26 cellular contexts compared by ENCODE assay signal in the genomic region with DNA sequence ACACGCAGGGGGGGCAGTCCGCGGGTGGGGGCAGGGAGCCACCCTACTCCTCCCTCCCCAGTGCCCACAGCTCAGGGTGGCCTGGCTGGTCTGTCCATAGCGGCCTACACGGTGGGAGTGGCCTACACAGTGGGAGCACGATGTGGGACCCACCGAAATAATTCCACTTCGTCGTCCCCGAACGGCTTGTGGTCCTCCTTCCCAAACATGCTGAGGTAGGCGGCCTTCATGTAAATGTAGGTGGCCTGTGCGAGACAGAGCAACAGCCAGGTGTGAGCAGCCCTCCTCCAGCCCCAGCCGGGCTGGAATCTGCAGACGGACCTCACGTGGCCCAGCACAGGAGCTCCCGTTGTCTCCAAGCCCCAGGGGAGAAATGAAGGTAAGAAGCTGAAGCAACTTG. TPM values are rescaled to one million over a fixed set of nuclear protein-coding genes. Genes with fewer than 3 reads are reported as not detected.
A peak's percentile ranks its signal among the peaks of the same experiment; 100 is the strongest.
DNase-seq lines count a peak whose midpoint lies in the region; ATAC-seq, FAIRE-seq and TF ChIP-seq lines count a peak whose summit lies in the region.
"Had no signal": no experiment of that assay in that cellular context is flagged by ENCODE, and none has a peak within 500 bp of the region (broad histone marks: within the 10 kb centered on the region; RNA-seq: fewer than 3 reads in every experiment).

No MANE protein-coding gene starts in this region.

- no peak for TF ChIP-seq CTCF in C4-2B (conservative IDR thresholded peaks at IDR 0.05)
- TF ChIP-seq CTCF in GM23338 (conservative IDR thresholded peaks at IDR 0.05; ENCODE audit: low read depth in 2 of 2) = no peak
- no peak for TF ChIP-seq CTCF in K562 (IDR thresholded peaks at IDR 0.05 in 2 of 3, conservative IDR thresholded peaks at IDR 0.05 in 1 of 3; ENCODE audit: insufficient read depth in 2 of 3, low read depth in 1 of 3, low read length in 3 of 3)

- in situ Hi-C loops in K562 (cut with MboI) = no loop called here

- H4K20me1 ChIP-seq in GM23338 (replicated peaks; ENCODE audit: insufficient read depth) (no peaks in the 10 kb centered on the region), K562 (replicated peaks; ENCODE audit: control insufficient read depth, insufficient read depth, low read length) (no peaks in the 10 kb centered on the region)

- intact Hi-C loops in K562 (cut with micrococcal nuclease) = loop anchor here (2.0 to 5.0 kb wide), 4 partner anchors 59 to 424 kb away; a partner anchor contains a TSS
- intact Hi-C loops in naive thymus-derived CD4-positive, alpha-beta T cell (cut with micrococcal nuclease) = loop anchor here (1.0 to 10.0 kb wide), 7 partner anchors 81 to 931 kb away; no protein-coding TSS in a partner anchor

- H3K4me2 ChIP-seq in GM23338 (peak overlapping the region; percentile 32; the same call in 1 of the 2 replicates), K562 (ENCODE audit: insufficient read depth, low read length) (no peak overlapping the region)

- H2AFZ ChIP-seq in GM23338 = peak overlapping the region; percentile 96
- H2AFZ ChIP-seq in K562 (ENCODE audit: low read depth, low read length) = peak overlapping the region; percentile 97

- POLR2A ChIA-PET in K562 (lab: Yijun Ruan, JAX) = interaction anchor here (0.9 to 1.7 kb wide), 3 partner anchors 10 to 925 kb away, joined by 3 to 6 read pairs (median 5); no protein-coding TSS in a partner anchor
- POLR2A ChIA-PET in naive thymus-derived CD4-positive, alpha-beta T cell (lab: Charles Lee) = no interaction called here

- TF ChIP-seq POLR2A in K562 (conservative IDR thresholded peaks at IDR 0.05) = no peak

- H3K27me3 ChIP-seq in GM23338 (ENCODE audit: insufficient read depth) (no peaks in the 10 kb centered on the region), K562 (ENCODE audit: control insufficient read depth in 2 of 2, insufficient read depth in 2 of 2, low read length in 2 of 2) (no peaks in the 10 kb centered on the region)
- H3K27me3 ChIP-seq in naive thymus-derived CD4-positive, alpha-beta T cell (ENCODE audit: control insufficient read depth in 2 of 2, insufficient read depth in 2 of 2, low read length in 2 of 2) = no peaks in the 10 kb centered on the region
- H3K27me3 ChIP-seq: dorsolateral prefrontal cortex, pancreas had no signal

- H3F3A ChIP-seq in GM23338 (replicated peaks; ENCODE audit: low read depth) = no peaks in the 10 kb centered on the region

- 80% methylated on average over 14 of the region's 17 CpGs for WGBS in K562 (ENCODE audit: insufficient coverage, low coverage, missing lambda C conversion rate)

- BruUV-seq in K562 (replicated peaks; lab: Mats Ljungman, UMichigan) = no TSS peak

- no peaks in the 10 kb centered on the region for H3K36me3 ChIP-seq in GM23338 (ENCODE audit: insufficient read depth)
- H3K36me3 ChIP-seq in K562 (ENCODE audit: control insufficient read depth, insufficient read depth, low read length) = no peaks in the 10 kb centered on the region
- H3K36me3 ChIP-seq in naive thymus-derived CD4-positive, alpha-beta T cell (ENCODE audit: control insufficient read depth in 2 of 3, insufficient read depth in 3 of 3, low read length in 3 of 3) = no peaks in the 10 kb centered on the region
- H3K36me3 ChIP-seq: lower lobe of right lung, pancreas, sigmoid colon had no signal

- peak; percentile 12 for ATAC-seq in GM23338
- ATAC-seq in K562 = no peak; the same call in 2 of the 3 replicates
- ATAC-seq in naive thymus-derived CD4-positive, alpha-beta T cell = no peak
- no peak for ATAC-seq in HG02885 (IDR thresholded peaks at IDR 0.05; ENCODE audit: poor library complexity, unreplicated experiment)
- ATAC-seq in SK-N-SH treated with all-trans-retinoic acid at 6 μM for 48 hours = no peak
- no peak for ATAC-seq in natural killer cell treated with Interleukin-12 subunit alpha and Interleukin-12 subunit beta and Interleukin-15 and Interleukin-18, amount 100 ng/mL, for 72 hours
- ATAC-seq in GM21825 (IDR thresholded peaks at IDR 0.05; ENCODE audit: unreplicated experiment) = no peak

- H3K4me1 Mint-ChIP-seq in GM23338 = peaks cover 17% of the 10 kb centered on the region; the same call in 2 of the 3 replicates
- H3K4me1 Mint-ChIP-seq in naive thymus-derived CD4-positive, alpha-beta T cell = peaks cover 0 to 28% (median 9%) of the 10 kb centered on the region in 7 donors
- H3K4me1 Mint-ChIP-seq in natural killer cell treated with Interleukin-12 subunit alpha and Interleukin-12 subunit beta and Interleukin-15 and Interleukin-18, amount 100 ng/mL, for 72 hours (ENCODE audit: low read depth in 2 of 2) = peaks cover 6 to 26% of the 10 kb centered on the region in 2 donors

- H3K4me3 Mint-ChIP-seq in GM23338 = no peak overlapping the region
- H3K4me3 Mint-ChIP-seq in naive thymus-derived CD4-positive, alpha-beta T cell = peak overlapping the region in 6 of 10 donors; percentile 30 to 78 (median 66)
- H3K4me3 Mint-ChIP-seq in natural killer cell treated with Interleukin-12 subunit alpha and Interleukin-12 subunit beta and Interleukin-15 and Interleukin-18, amount 100 ng/mL, for 72 hours = no peak overlapping the region
- H3K4me3 Mint-ChIP-seq: activated CD4-positive, alpha-beta memory T cell treated with anti-CD3 and anti-CD28 coated beads, Interleukin-2, amount 10 ng/mL, durations not matched to agents 7 days and 5 days had no signal

- H3K9me2 ChIP-seq in GM23338 (ENCODE audit: insufficient read depth) = no peaks in the 10 kb centered on the region

- H3K4me1 ChIP-seq in GM23338 (ENCODE audit: insufficient read depth) = peaks cover 5% of the 10 kb centered on the region; the same call in 1 of the 2 replicates
- H3K4me1 ChIP-seq in K562 (replicated peaks in 1 of 2; ENCODE audit: control insufficient read depth in 2 of 2, insufficient read depth in 2 of 2, low read length in 2 of 2) = peaks cover 12 to 40% of the 10 kb centered on the region in 2 experiments; a peak in 4 of 5 replicates
- H3K4me1 ChIP-seq in naive thymus-derived CD4-positive, alpha-beta T cell (ENCODE audit: control insufficient read depth in 2 of 2, insufficient read depth in 2 of 2, low read length in 2 of 2) = no peaks in the 10 kb centered on the region

- CTCF ChIA-PET in K562 (lab: Yijun Ruan, JAX; ENCODE audit: low intra/inter-chr PET ratio) = interaction anchor here (0.5 kb wide), 2 partner anchors 48 to 309 kb away, joined by 3 read pairs; no protein-coding TSS in a partner anchor
- CTCF ChIA-PET in naive thymus-derived CD4-positive, alpha-beta T cell (lab: Charles Lee) = interaction anchor here (1.2 to 1.4 kb wide), 2 partner anchors 103 to 366 kb away, joined by 4 read pairs; no protein-coding TSS in a partner anchor

- H3K79me2 ChIP-seq in GM23338 (replicated peaks; ENCODE audit: insufficient read depth) (no peaks in the 10 kb centered on the region), K562 (ENCODE audit: control insufficient read depth, insufficient read depth, low read length) (no peaks in the 10 kb centered on the region)

- peaks cover 10% of the 10 kb centered on the region; the same call in 2 of the 3 replicates for H3K9me3 Mint-ChIP-seq in GM23338
- H3K9me3 Mint-ChIP-seq in naive thymus-derived CD4-positive, alpha-beta T cell = no peaks in the 10 kb centered on the region
- no peaks in the 10 kb centered on the region for H3K9me3 Mint-ChIP-seq in natural killer cell treated with Interleukin-12 subunit alpha and Interleukin-12 subunit beta and Interleukin-15 and Interleukin-18, amount 100 ng/mL, for 72 hours
- H3K9me3 Mint-ChIP-seq: activated CD4-positive, alpha-beta memory T cell treated with anti-CD3 and anti-CD28 coated beads, Interleukin-2, amount 10 ng/mL, durations not matched to agents 7 days and 5 days; HFFc6 had no signal

- TF ChIP-seq EP300 in K562 (IDR thresholded peaks at IDR 0.05; ENCODE audit: low read length) = no peak

- H3K27ac Mint-ChIP-seq in GM23338 = no peak overlapping the region
- H3K27ac Mint-ChIP-seq in naive thymus-derived CD4-positive, alpha-beta T cell = peak overlapping the region in 1 of 9 donors; percentile 33
- peak overlapping the region in 1 of 2 donors; percentile 74 for H3K27ac Mint-ChIP-seq in natural killer cell treated with Interleukin-12 subunit alpha and Interleukin-12 subunit beta and Interleukin-15 and Interleukin-18, amount 100 ng/mL, for 72 hours
- H3K27ac Mint-ChIP-seq: activated CD4-positive, alpha-beta memory T cell treated with anti-CD3 and anti-CD28 coated beads, Interleukin-2, amount 10 ng/mL, durations not matched to agents 7 days and 5 days had no signal

- H3K9me1 ChIP-seq in K562 (ENCODE audit: control insufficient read depth, insufficient read depth, low read length) = no peaks in the 10 kb centered on the region

- H3K9me3 ChIP-seq in K562 (replicated peaks; ENCODE audit: control insufficient read depth, insufficient read depth, low read depth, low read length) = no peaks in the 10 kb centered on the region
- H3K9me3 ChIP-seq in naive thymus-derived CD4-positive, alpha-beta T cell (ENCODE audit: control insufficient read depth in 2 of 3, low read length in 3 of 3) = no peaks in the 10 kb centered on the region
- H3K9me3 ChIP-seq: lower lobe of right lung, pancreas, sigmoid colon had no signal

- H3K36me3 Mint-ChIP-seq in GM23338 (ENCODE audit: low read depth) = no peaks in the 10 kb centered on the region; the same call in 2 of the 3 replicates
- H3K36me3 Mint-ChIP-seq in naive thymus-derived CD4-positive, alpha-beta T cell = no peaks in the 10 kb centered on the region
- H3K36me3 Mint-ChIP-seq in natural killer cell treated with Interleukin-12 subunit alpha and Interleukin-12 subunit beta and Interleukin-15 and Interleukin-18, amount 100 ng/mL, for 72 hours = no peaks in the 10 kb centered on the region

- no peak for TF ChIP-seq RAD21 in K562 (CRISPR knock-in tag; conservative IDR thresholded peaks at IDR 0.05 in 1 of 2, IDR thresholded peaks at IDR 0.05 in 1 of 2)

- H3K27ac ChIP-seq in C4-2B (peak overlapping the region; percentile 53; the same call in 1 of the 2 replicates), GM23338 (ENCODE audit: low read depth) (no peak overlapping the region), K562 (ENCODE audit: extremely low read depth, low read depth, low read length) (no peak overlapping the region)
- H3K27ac ChIP-seq in naive thymus-derived CD4-positive, alpha-beta T cell (ENCODE audit: low read depth, low read length) = no peak overlapping the region
- H3K27ac ChIP-seq: lower lobe of right lung, pancreas had no signal

- DNase-seq in GM23338 (ENCODE audit: low spot score) (no peak), K562 (ENCODE audit: extremely low read depth in 1 of 4, low spot score in 3 of 4) (no peak)
- no peak for DNase-seq in naive thymus-derived CD4-positive, alpha-beta T cell
- no peak for DNase-seq in natural killer cell treated with Interleukin-12 subunit alpha and Interleukin-12 subunit beta and Interleukin-15 and Interleukin-18, amount 100 ng/mL, for 72 hours (ENCODE audit: low spot score)
- DNase-seq: activated CD4-positive, alpha-beta memory T cell treated with anti-CD3 and anti-CD28 coated beads, Interleukin-2, amount 10 ng/mL, durations not matched to agents 7 days and 5 days; activated CD4-positive, CD25-positive, alpha-beta regulatory T cell; activated naive CD4-positive, alpha-beta T cell treated with Interleukin-2 at 50 U/mL for 16 hours; activated T-cell treated with anti-CD3 and anti-CD28 coated beads, Interleukin-2, amount 50 U/mL, for 1 hour; central memory CD4-positive, alpha-beta T cell; HFFc6; hippocampal formation; Kasumi-1; lower lobe of right lung; NCI-H1694 treated with DMSO at 0.1 percent for 48 hours; NCI-H526 treated with DMSO at 0.1 percent for 48 hours; pancreas; T1000 had no signal

- peaks cover 13% of the 10 kb centered on the region for H3K27me3 Mint-ChIP-seq in GM23338 (ENCODE audit: insufficient read depth, low read depth, poor library complexity)
- H3K27me3 Mint-ChIP-seq in naive thymus-derived CD4-positive, alpha-beta T cell = no peaks in the 10 kb centered on the region
- no peaks in the 10 kb centered on the region for H3K27me3 Mint-ChIP-seq in natural killer cell treated with Interleukin-12 subunit alpha and Interleukin-12 subunit beta and Interleukin-15 and Interleukin-18, amount 100 ng/mL, for 72 hours
- H3K27me3 Mint-ChIP-seq: activated CD4-positive, alpha-beta memory T cell treated with anti-CD3 and anti-CD28 coated beads, Interleukin-2, amount 10 ng/mL, durations not matched to agents 7 days and 5 days had no signal

- peak overlapping the region in 1 of 2 experiments; percentile 39; a peak in 1 of 4 replicates for H3K9ac ChIP-seq in K562 (ENCODE audit: insufficient read depth in 1 of 2, low read depth in 2 of 2, low read length in 2 of 2)

- no peak for FAIRE-seq in K562 (lab: Jason Lieb, UNC)
- FAIRE-seq: HTR-8/SVneo, pancreas, RCC 7860, urothelium cell line had no signal

- no peak overlapping the region for H3K4me3 ChIP-seq in GM23338
- no peak overlapping the region for H3K4me3 ChIP-seq in K562
- no peak overlapping the region for H3K4me3 ChIP-seq in naive thymus-derived CD4-positive, alpha-beta T cell (ENCODE audit: low read length)

RNA-seq across cellular contexts. Expression of a gene that starts 34.4 kb away (rescaled TPM):
- total RNA-seq in GM23338 (2014; rRNA removed; shearing (Covaris generic)) = 5.4 and 7.1 TPM in 2 replicates
- polyA plus RNA-seq in GM23338 (2016; fragmentation: Nextera tagmentation; extraction: Ambion mirVana) = 2.0 and 2.3 TPM in 2 replicates
- total RNA-seq in K562 (2011; cell fraction: chromatin; rRNA removed; ENCODE audit: low replicate concordance) = 1.6 and 1.9 TPM in 2 replicates
- total RNA-seq in K562 (2011; cell fraction: nucleolus; rRNA removed) = 0.53 and 2.7 TPM in 2 replicates
- total RNA-seq in K562 (2011; cell fraction: nucleoplasm; rRNA removed) = 0.51 and 2.1 TPM in 2 replicates
- 0.18 and 0.20 TPM in 2 replicates for total RNA-seq in K562 (2014; rRNA removed)
- total RNA-seq in K562 (2014; rRNA removed; fragmentation: Illumina TruSeq; extraction: Trizol) = 0.40 and 0.48 TPM in 2 replicates
- 0.34 and 0.36 TPM in 2 replicates for total RNA-seq in K562 (2015; rRNA removed; fragmentation: Illumina TruSeq; extraction: Trizol)
- total RNA-seq in K562 (2021) = 0.53 and 0.92 TPM in 2 replicates
- 0.74 and 0.82 TPM in 2 replicates for polyA plus RNA-seq in K562 (2011; rRNA removed)
- 0.37 and 2.8 TPM in 2 replicates for polyA plus RNA-seq in K562 (2011; cell fraction: cytosol; rRNA removed)
- 0.51 and 0.75 TPM in 2 replicates for polyA plus RNA-seq in K562 (2011; cell fraction: nucleus; rRNA removed)
- 0.47 and 0.89 TPM in 2 replicates for polyA plus RNA-seq in K562 (2012)
- 0.27 and 0.32 TPM in 2 replicates for polyA plus RNA-seq in K562 (2014; fragmentation: Illumina TruSeq; extraction: Trizol)
- polyA plus RNA-seq in K562 (2014; fragmentation: Nextera tagmentation; extraction: Ambion mirVana) = under 1 TPM; 0.21 to 0.35 TPM
- polyA plus RNA-seq in K562 (2014; rRNA removed) = 0.19 and 0.23 TPM in 2 replicates
- polyA minus RNA-seq in K562 (2011; rRNA and poly(A)+ RNA removed) = 2.0 and 2.1 TPM in 2 replicates
- not detected in 2 replicates for polyA minus RNA-seq in K562 (2011; cell fraction: cytosol; rRNA and poly(A)+ RNA removed)
- 0.13 and 0.89 TPM in 2 replicates for polyA minus RNA-seq in K562 (2011; cell fraction: nucleus; rRNA and poly(A)+ RNA removed)
- under 1 TPM in 1 of 5 experiments, not detected in 4; 0.16 TPM for total RNA-seq in naive thymus-derived CD4-positive, alpha-beta T cell
- polyA plus RNA-seq in naive thymus-derived CD4-positive, alpha-beta T cell = not detected
- total RNA-seq in natural killer cell treated with Interleukin-12 subunit alpha and Interleukin-12 subunit beta and Interleukin-15 and Interleukin-18, amount 100 ng/mL, for 72 hours = under 1 TPM in 1 of 2 donors, not detected in 1; 0.78 TPM
- total RNA-seq: activated CD4-positive, alpha-beta memory T cell treated with anti-CD3 and anti-CD28 coated beads, Interleukin-2, amount 10 ng/mL, durations not matched to agents 7 days and 5 days had no signal

RNA-seq across cellular contexts. Expression of a gene that starts 59.9 kb away (rescaled TPM):
- 43.0 and 48.6 TPM in 2 replicates for total RNA-seq in GM23338 (2014; rRNA removed; shearing (Covaris generic))
- 22.3 and 23.7 TPM in 2 replicates for polyA plus RNA-seq in GM23338 (2016; fragmentation: Nextera tagmentation; extraction: Ambion mirVana)
- total RNA-seq in K562 (2011; cell fraction: chromatin; rRNA removed; ENCODE audit: low replicate concordance) = 16.1 and 30.6 TPM in 2 replicates
- total RNA-seq in K562 (2011; cell fraction: nucleolus; rRNA removed) = 7.5 and 10.5 TPM in 2 replicates
- total RNA-seq in K562 (2011; cell fraction: nucleoplasm; rRNA removed) = 14.1 and 21.9 TPM in 2 replicates
- total RNA-seq in K562 (2014; rRNA removed) = 24.7 and 37.3 TPM in 2 replicates
- 29.5 and 30.1 TPM in 2 replicates for total RNA-seq in K562 (2014; rRNA removed; fragmentation: Illumina TruSeq; extraction: Trizol)
- total RNA-seq in K562 (2015; rRNA removed; fragmentation: Illumina TruSeq; extraction: Trizol) = 20.3 and 20.6 TPM in 2 replicates
- 19.9 and 23.1 TPM in 2 replicates for total RNA-seq in K562 (2021)
- polyA plus RNA-seq in K562 (2011; rRNA removed) = 23.1 and 34.3 TPM in 2 replicates
- polyA plus RNA-seq in K562 (2011; cell fraction: cytosol; rRNA removed) = 22.7 and 34.7 TPM in 2 replicates
- 19.5 and 25.7 TPM in 2 replicates for polyA plus RNA-seq in K562 (2011; cell fraction: nucleus; rRNA removed)
- polyA plus RNA-seq in K562 (2012) = 18.4 and 29.0 TPM in 2 replicates
- polyA plus RNA-seq in K562 (2014; fragmentation: Illumina TruSeq; extraction: Trizol) = 25.8 and 27.2 TPM in 2 replicates
- polyA plus RNA-seq in K562 (2014; fragmentation: Nextera tagmentation; extraction: Ambion mirVana) = 1 to 10 TPM; 5.7 to 6.1 TPM
- 22.1 and 22.2 TPM in 2 replicates for polyA plus RNA-seq in K562 (2014; rRNA removed)
- polyA minus RNA-seq in K562 (2011; rRNA and poly(A)+ RNA removed) = 61.8 and 65.2 TPM in 2 replicates
- polyA minus RNA-seq in K562 (2011; cell fraction: cytosol; rRNA and poly(A)+ RNA removed) = 19.0 and 20.3 TPM in 2 replicates
- 3.5 and 11.7 TPM in 2 replicates for polyA minus RNA-seq in K562 (2011; cell fraction: nucleus; rRNA and poly(A)+ RNA removed)
- 10 to 100 TPM; 23.3 to 64.0 (median 42.9) TPM for total RNA-seq in naive thymus-derived CD4-positive, alpha-beta T cell
- 10 to 100 TPM; 22.8 to 34.2 TPM for polyA plus RNA-seq in naive thymus-derived CD4-positive, alpha-beta T cell
- 10 to 100 TPM; 44.0 to 56.7 TPM for total RNA-seq in natural killer cell treated with Interleukin-12 subunit alpha and Interleukin-12 subunit beta and Interleukin-15 and Interleukin-18, amount 100 ng/mL, for 72 hours

Comparison
In these comparisons a context has a peak if more than half of its experiments do, and no peak if none do; other contexts are left out.
1. H3K4me3 Mint-ChIP-seq: peak in naive thymus-derived CD4-positive, alpha-beta T cell (6 of 10); none in GM23338 (single experiment) and natural killer cell treated with Interleukin-12 subunit alpha and Interleukin-12 subunit beta and Interleukin-15 and Interleukin-18, amount 100 ng/mL, for 72 hours (single experiment).